In genomic region chr12:121773011-121773777, GRCh38 we compare ENCODE assay signal across 9 cellular contexts. TPM values are rescaled to one million over a fixed set of nuclear protein-coding genes. Genes with fewer than 3 reads are reported as not detected.
DNase-seq lines count a peak whose midpoint lies in the region; ATAC-seq, FAIRE-seq and TF ChIP-seq lines count a peak whose summit lies in the region.
"Had no signal": no experiment of that assay in that cellular context is flagged by ENCODE, and none has a peak within 500 bp of the region (broad histone marks: within the 10 kb centered on the region; RNA-seq: fewer than 3 reads in every experiment).

No MANE protein-coding gene starts in this region.

- H3K4me1 Mint-ChIP-seq in naive thymus-derived CD4-positive, alpha-beta T cell = peaks cover 3 to 15% (median 10%) of the 10 kb centered on the region in 7 donors

- peak; percentile 80 for ATAC-seq in HG03460 (IDR thresholded peaks at IDR 0.05; ENCODE audit: unreplicated experiment)
- peak; percentile 91 for ATAC-seq in naive thymus-derived CD4-positive, alpha-beta T cell

- H3K36me3 Mint-ChIP-seq in naive thymus-derived CD4-positive, alpha-beta T cell = no peaks in the 10 kb centered on the region
- H3K36me3 Mint-ChIP-seq: IgD-negative memory B cell had no signal

- FAIRE-seq in endothelial cell of umbilical vein (lab: Jason Lieb, UNC) = peak; percentile 64

- no peak for TF ChIP-seq POLR2A in endothelial cell of umbilical vein (IDR thresholded peaks at IDR 0.05; ENCODE audit: low read depth, low read length)

- no peak overlapping the region for H3K4me3 ChIP-seq in BLaER1 treated with 17β-estradiol and CSF1 and Interleukin-3, amounts not matched to agents 10 nM and 100 nM
- H3K4me3 ChIP-seq in endothelial cell of umbilical vein (replicated peaks in 1 of 3; ENCODE audit: insufficient read depth in 1 of 3, low read depth in 1 of 3, low read length in 3 of 3) = no peak overlapping the region
- H3K4me3 ChIP-seq in naive thymus-derived CD4-positive, alpha-beta T cell (ENCODE audit: low read length) = no peak overlapping the region
- peak overlapping the region in 1 of 5 donors; percentile 21 for H3K4me3 ChIP-seq in subcutaneous abdominal adipose tissue (ENCODE audit: low read depth in 1 of 5, low read length in 5 of 5)

- H3K79me2 ChIP-seq in endothelial cell of umbilical vein (ENCODE audit: control insufficient read depth, insufficient read depth, low read length) = no peaks in the 10 kb centered on the region

- peak overlapping the region in 4 of 11 experiments; percentile 9 to 44 (median 24); a peak in 2 of 22 replicates for H3K9ac ChIP-seq in BLaER1 treated with 17β-estradiol and CSF1 and Interleukin-3, amounts not matched to agents 10 nM and 100 nM
- H3K9ac ChIP-seq in endothelial cell of umbilical vein (replicated peaks; ENCODE audit: extremely low read depth, insufficient read depth, low read length) (no peak overlapping the region), subcutaneous abdominal adipose tissue (ENCODE audit: low read length in 5 of 5) (no peak overlapping the region)

- dilution Hi-C loops in endothelial cell of umbilical vein (cut with MboI; ENCODE audit: extremely low pct_ligation_motif_present, low sequenced_read_pairs) = no loop called here

- no peaks in the 10 kb centered on the region for H3K9me3 Mint-ChIP-seq in naive thymus-derived CD4-positive, alpha-beta T cell
- H3K9me3 Mint-ChIP-seq: IgD-negative memory B cell had no signal

- H2AFZ ChIP-seq in endothelial cell of umbilical vein (ENCODE audit: low read depth, low read length) = no peak overlapping the region

- BruUV-seq in endothelial cell of umbilical vein (replicated peaks; lab: Mats Ljungman, UMichigan) = no TSS peak

- POLR2A ChIA-PET in endothelial cell of umbilical vein (lab: Charles Lee) = no interaction called here
- POLR2A ChIA-PET in naive thymus-derived CD4-positive, alpha-beta T cell (lab: Charles Lee) = interaction anchor here (0.5 to 33.4 kb wide), 3 partner anchors 27 to 120 kb away, joined by 4 to 1941 read pairs (median 4); partner anchors contain the start of genes RHOF and SETD1B

- H3K36me3 ChIP-seq in BLaER1 treated with 17β-estradiol and CSF1 and Interleukin-3, amounts not matched to agents 10 nM and 100 nM = peaks cover 0 to 16% (median 8%) of the 10 kb centered on the region in 11 experiments; a peak in 12 of 22 replicates
- H3K36me3 ChIP-seq in endothelial cell of umbilical vein (ENCODE audit: control insufficient read depth in 2 of 2, extremely low read depth in 1 of 2, insufficient read depth in 2 of 2, low read length in 2 of 2) = no peaks in the 10 kb centered on the region
- H3K36me3 ChIP-seq in naive thymus-derived CD4-positive, alpha-beta T cell (ENCODE audit: control insufficient read depth in 2 of 3, insufficient read depth in 3 of 3, low read length in 3 of 3) = no peaks in the 10 kb centered on the region
- no peaks in the 10 kb centered on the region for H3K36me3 ChIP-seq in subcutaneous abdominal adipose tissue (ENCODE audit: control insufficient read depth in 5 of 5, insufficient read depth in 5 of 5, low read length in 5 of 5)

- peak; percentile 80 for TF ChIP-seq CTCF in endothelial cell of umbilical vein (IDR thresholded peaks at IDR 0.05; ENCODE audit: extremely low read depth in 1 of 2, insufficient read depth in 1 of 2, low read depth in 1 of 2, low read length in 2 of 2)

- peak overlapping the region in 1 of 11 experiments; percentile 35; a peak in 1 of 22 replicates for H3K27ac ChIP-seq in BLaER1 treated with 17β-estradiol and CSF1 and Interleukin-3, amounts not matched to agents 10 nM and 100 nM
- H3K27ac ChIP-seq in endothelial cell of umbilical vein (ENCODE audit: insufficient read depth, low read depth, low read length) = no peak overlapping the region
- H3K27ac ChIP-seq in naive thymus-derived CD4-positive, alpha-beta T cell (ENCODE audit: low read depth, low read length) = no peak overlapping the region
- peak overlapping the region; percentile 72 for H3K27ac ChIP-seq in subcutaneous abdominal adipose tissue (ENCODE audit: low read depth, low read length)

- peak; percentile 97 for DNase-seq in GM19240 (ENCODE audit: insufficient read length, low spot score)
- peak; percentile 85 for DNase-seq in NCI-H82 (lab: John Stamatoyannopoulos, UW)
- peak; percentile 88 for DNase-seq in activated CD8-positive, alpha-beta memory T cell treated with anti-CD3 and anti-CD28 coated beads for 24 hours
- DNase-seq in endothelial cell of umbilical vein (ENCODE audit: low read depth, low spot score) = peak; percentile 40
- DNase-seq in naive thymus-derived CD4-positive, alpha-beta T cell = peak; percentile 64 to 79 (median 75)

- no peaks in the 10 kb centered on the region for H3K9me1 ChIP-seq in endothelial cell of umbilical vein (replicated peaks; ENCODE audit: control insufficient read depth, extremely low read depth, insufficient read depth, low read length)

- no peak overlapping the region for H3K4me3 Mint-ChIP-seq in naive thymus-derived CD4-positive, alpha-beta T cell

- peak overlapping the region; percentile 2 to 51 (median 29); a peak in 17 of 22 replicates for H3K4me2 ChIP-seq in BLaER1 treated with 17β-estradiol and CSF1 and Interleukin-3, amounts not matched to agents 10 nM and 100 nM
- H3K4me2 ChIP-seq in endothelial cell of umbilical vein (ENCODE audit: insufficient read depth, low read length) = no peak overlapping the region

- intact Hi-C loops in endothelial cell of umbilical vein (cut with micrococcal nuclease) = loop anchor here (1.0 to 10.0 kb wide), 2 partner anchors 76 to 278 kb away; no protein-coding TSS in a partner anchor
- intact Hi-C loops in naive thymus-derived CD4-positive, alpha-beta T cell (cut with micrococcal nuclease) = loop anchor here (1.0 to 2.0 kb wide), 5 partner anchors 61 to 438 kb away; partner anchors contain the start of gene TMEM120B (in 2 of the 2)

- no peaks in the 10 kb centered on the region for H3K27me3 Mint-ChIP-seq in naive thymus-derived CD4-positive, alpha-beta T cell
- H3K27me3 Mint-ChIP-seq: IgD-negative memory B cell had no signal

- peak overlapping the region in 8 of 9 donors; percentile 15 to 88 (median 59) for H3K27ac Mint-ChIP-seq in naive thymus-derived CD4-positive, alpha-beta T cell

- H3K9me3 ChIP-seq in BLaER1 treated with 17β-estradiol and CSF1 and Interleukin-3, amounts not matched to agents 10 nM and 100 nM (replicated peaks in 1 of 11) = no peaks in the 10 kb centered on the region
- H3K9me3 ChIP-seq in endothelial cell of umbilical vein (replicated peaks; ENCODE audit: control insufficient read depth, insufficient read depth, low read length) (no peaks in the 10 kb centered on the region), subcutaneous abdominal adipose tissue (ENCODE audit: control insufficient read depth in 5 of 5, low read length in 5 of 5) (no peaks in the 10 kb centered on the region)
- no peaks in the 10 kb centered on the region for H3K9me3 ChIP-seq in naive thymus-derived CD4-positive, alpha-beta T cell (ENCODE audit: control insufficient read depth in 2 of 3, low read length in 3 of 3)

- H4K20me1 ChIP-seq in BLaER1 treated with 17β-estradiol and CSF1 and Interleukin-3, amounts not matched to agents 10 nM and 100 nM = peaks cover 0 to 7% (median 0%) of the 10 kb centered on the region in 11 experiments; a peak in 2 of 22 replicates
- H4K20me1 ChIP-seq in endothelial cell of umbilical vein (replicated peaks; ENCODE audit: control insufficient read depth, extremely low read depth, insufficient read depth, low read length) = no peaks in the 10 kb centered on the region

- CTCF ChIA-PET in endothelial cell of umbilical vein (lab: Charles Lee) = interaction anchor here (0.7 to 4.1 kb wide), 10 partner anchors 11 to 80 kb away, joined by 3 to 23 read pairs (median 4); partner anchors contain the start of genes RHOF and TMEM120B
- CTCF ChIA-PET in naive thymus-derived CD4-positive, alpha-beta T cell (lab: Charles Lee) = interaction anchor here (0.5 to 16.9 kb wide), 18 partner anchors 9 to 1264 kb away, joined by 3 to 325 read pairs (median 5); partner anchors contain the start of gene RHOF

- H3K27me3 ChIP-seq in BLaER1 treated with 17β-estradiol and CSF1 and Interleukin-3, amounts not matched to agents 10 nM and 100 nM = no peaks in the 10 kb centered on the region
- H3K27me3 ChIP-seq in endothelial cell of umbilical vein (ENCODE audit: control insufficient read depth in 2 of 2, insufficient read depth in 2 of 2, low read length in 2 of 2) = no peaks in the 10 kb centered on the region
- H3K27me3 ChIP-seq in naive thymus-derived CD4-positive, alpha-beta T cell (ENCODE audit: control insufficient read depth in 2 of 2, insufficient read depth in 2 of 2, low read length in 2 of 2) = no peaks in the 10 kb centered on the region
- H3K27me3 ChIP-seq in subcutaneous abdominal adipose tissue (ENCODE audit: control insufficient read depth in 5 of 5, insufficient read depth in 4 of 5, low read length in 5 of 5) = no peaks in the 10 kb centered on the region

- H3K4me1 ChIP-seq in BLaER1 treated with 17β-estradiol and CSF1 and Interleukin-3, amounts not matched to agents 10 nM and 100 nM = peaks cover 28 to 63% (median 54%) of the 10 kb centered on the region in 10 experiments; a peak in 19 of 20 replicates
- H3K4me1 ChIP-seq in endothelial cell of umbilical vein (ENCODE audit: control insufficient read depth, extremely low read depth, insufficient read depth, low read length) (no peaks in the 10 kb centered on the region), subcutaneous abdominal adipose tissue (ENCODE audit: control insufficient read depth in 5 of 5, insufficient read depth in 5 of 5, low read length in 5 of 5) (peaks cover 2 to 60% (median 45%) of the 10 kb centered on the region in 5 donors)
- peaks cover 14 to 16% of the 10 kb centered on the region in 2 donors for H3K4me1 ChIP-seq in naive thymus-derived CD4-positive, alpha-beta T cell (ENCODE audit: control insufficient read depth in 2 of 2, insufficient read depth in 2 of 2, low read length in 2 of 2)

RNA-seq across cellular contexts. Expression of gene RHOF, which starts 20.3 kb away (rescaled TPM):
- 22.2 and 22.3 TPM in 2 replicates for total RNA-seq in endothelial cell of umbilical vein
- 9.3 and 12.0 TPM in 2 replicates for polyA plus RNA-seq in endothelial cell of umbilical vein
- polyA plus RNA-seq in endothelial cell of umbilical vein (2011; cell fraction: cytosol; rRNA removed) = 4.9 and 5.7 TPM in 2 replicates
- 35.7 and 45.9 TPM in 2 replicates for polyA plus RNA-seq in endothelial cell of umbilical vein (2011; cell fraction: nucleus; rRNA removed)
- polyA plus RNA-seq in endothelial cell of umbilical vein (2012) = 7.8 and 15.5 TPM in 2 replicates
- 9.0 and 9.7 TPM in 2 replicates for polyA minus RNA-seq in endothelial cell of umbilical vein
- polyA minus RNA-seq in endothelial cell of umbilical vein (2011; cell fraction: cytosol; rRNA and poly(A)+ RNA removed) = 146 TPM
- 36.3 and 41.7 TPM in 2 replicates for polyA minus RNA-seq in endothelial cell of umbilical vein (2011; cell fraction: nucleus; rRNA and poly(A)+ RNA removed)
- 100 to 1,000 TPM; 121 to 164 (median 134) TPM for total RNA-seq in naive thymus-derived CD4-positive, alpha-beta T cell
- 100 to 1,000 TPM in 1 of 2 donors, 10 to 100 TPM in 1; 69.2 to 115 TPM for polyA plus RNA-seq in naive thymus-derived CD4-positive, alpha-beta T cell

RNA-seq across cellular contexts. Expression of gene SETD1B, which starts 30.6 kb away (rescaled TPM):
- total RNA-seq in endothelial cell of umbilical vein = 27.0 and 28.1 TPM in 2 replicates
- 2.3 and 2.6 TPM in 2 replicates for polyA plus RNA-seq in endothelial cell of umbilical vein
- 3.2 TPM in 2 replicates for polyA plus RNA-seq in endothelial cell of umbilical vein (2011; cell fraction: cytosol; rRNA removed)
- polyA plus RNA-seq in endothelial cell of umbilical vein (2011; cell fraction: nucleus; rRNA removed) = 6.7 and 7.0 TPM in 2 replicates
- polyA plus RNA-seq in endothelial cell of umbilical vein (2012) = 8.4 and 9.7 TPM in 2 replicates
- polyA minus RNA-seq in endothelial cell of umbilical vein = 3.3 and 4.1 TPM in 2 replicates
- polyA minus RNA-seq in endothelial cell of umbilical vein (2011; cell fraction: cytosol; rRNA and poly(A)+ RNA removed) = 8.3 TPM
- polyA minus RNA-seq in endothelial cell of umbilical vein (2011; cell fraction: nucleus; rRNA and poly(A)+ RNA removed) = 3.2 and 7.0 TPM in 2 replicates
- total RNA-seq in naive thymus-derived CD4-positive, alpha-beta T cell = 100 to 1,000 TPM in 1 of 5 experiments, 10 to 100 TPM in 4; 35.1 to 124 (median 79.2) TPM
- polyA plus RNA-seq in naive thymus-derived CD4-positive, alpha-beta T cell = 1 to 10 TPM; 2.1 to 4.3 TPM

Comparison
In these comparisons a context has a peak if more than half of its experiments do, and no peak if none do; other contexts are left out.
1. DNase-seq: peak in every context shown above with its lines; median percentile 97 in GM19240; 88 in activated CD8-positive, alpha-beta memory T cell treated with anti-CD3 and anti-CD28 coated beads for 24 hours; 85 in NCI-H82; 75 in naive thymus-derived CD4-positive, alpha-beta T cell; 40 in endothelial cell of umbilical vein.